ENCODE assay signal across 17 cellular contexts in the genomic region with DNA sequence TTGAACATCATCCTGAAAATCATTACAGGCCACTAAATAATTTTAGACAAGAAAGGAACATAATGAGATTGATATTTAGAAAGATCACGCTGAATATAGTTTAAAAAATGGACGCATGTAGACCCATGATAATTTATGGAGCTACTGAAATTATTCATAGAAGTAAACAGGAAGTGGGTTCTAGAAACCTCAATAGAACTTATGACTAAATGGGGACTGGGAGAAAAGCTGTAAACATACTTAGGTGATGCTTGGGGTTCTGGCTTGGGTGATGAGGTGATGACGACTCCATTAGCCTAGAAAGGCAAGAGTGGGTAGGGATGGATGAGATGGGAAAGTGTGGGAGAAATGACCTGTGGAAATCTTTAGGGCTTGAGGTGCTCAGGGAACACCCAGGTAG.
A peak's percentile ranks its signal among the peaks of the same experiment; 100 is the strongest.
DNase-seq lines count a peak whose midpoint lies in the region; ATAC-seq, FAIRE-seq and TF ChIP-seq lines count a peak whose summit lies in the region.
"Had no signal": no experiment of that assay in that cellular context is flagged by ENCODE, and none has a peak within 500 bp of the region (broad histone marks: within the 10 kb centered on the region; RNA-seq: fewer than 3 reads in every experiment).

No MANE protein-coding gene starts in this region.

- peak; percentile 33 for DNase-seq in fibroblast of mammary gland (ENCODE audit: low read depth)
- DNase-seq in left lobe of liver (ENCODE audit: low spot score) = no peak
- DNase-seq in RCC 7860 (ENCODE audit: low spot score) = no peak
- DNase-seq in upper lobe of right lung = no peak
- DNase-seq: activated B cell treated with CpG ODN at 0.5 μM for 24 hours; activated T-cell treated with anti-CD3 and anti-CD28 coated beads, Interleukin-2, amount 50 U/mL, for 48 hours; anterior cingulate cortex; CD8-positive, alpha-beta memory T cell; GF-D8; HFFc6; MV-4-11; NCI-H2171; posterior cingulate gyrus; thyroid gland had no signal

- H3K36me3 ChIP-seq in upper lobe of right lung = no peaks in the 10 kb centered on the region
- H3K36me3 ChIP-seq: thyroid gland had no signal

- TF ChIP-seq CTCF in fibroblast of mammary gland (conservative IDR thresholded peaks at IDR 0.05; ENCODE audit: control insufficient read depth, insufficient read depth, low read depth, low read length) (no peak), upper lobe of right lung (IDR thresholded peaks at IDR 0.05) (no peak)

- ATAC-seq in GM18867 (IDR thresholded peaks at IDR 0.05; ENCODE audit: unreplicated experiment) = peak; percentile 82
- ATAC-seq in GM21423 (IDR thresholded peaks at IDR 0.05; ENCODE audit: unreplicated experiment) = peak; percentile 71
- ATAC-seq in HG03159 (IDR thresholded peaks at IDR 0.05; ENCODE audit: unreplicated experiment) = peak; percentile 92
- ATAC-seq in left lobe of liver = no peak
- ATAC-seq in upper lobe of right lung = no peak

- no peaks in the 10 kb centered on the region for H3K4me1 ChIP-seq in upper lobe of right lung
- H3K4me1 ChIP-seq: thyroid gland had no signal

- H3K27ac ChIP-seq in upper lobe of right lung = no peak overlapping the region
- H3K27ac ChIP-seq: thyroid gland had no signal

- intact Hi-C loops in upper lobe of right lung (cut with DNase I) = no loop called here

- no peaks in the 10 kb centered on the region for H3K9me3 ChIP-seq in upper lobe of right lung
- H3K9me3 ChIP-seq: thyroid gland had no signal

- H3K27me3 ChIP-seq in upper lobe of right lung = no peaks in the 10 kb centered on the region
- H3K27me3 ChIP-seq: thyroid gland had no signal

- FAIRE-seq in RCC 7860 (lab: Jason Lieb, UNC) = no peak

- no peak overlapping the region for H3K4me3 ChIP-seq in fibroblast of mammary gland (ENCODE audit: control insufficient read depth, low read depth, low read length)
- no peak overlapping the region for H3K4me3 ChIP-seq in upper lobe of right lung
- H3K4me3 ChIP-seq: thyroid gland had no signal

Comparison
In these comparisons a context has a peak if more than half of its experiments do, and no peak if none do; other contexts are left out.
1. ATAC-seq: peak in GM18867 (single experiment), GM21423 (single experiment) and HG03159 (single experiment); none in left lobe of liver (single experiment) and upper lobe of right lung (single experiment).